In genomic region chr18:24212939-24213338, GRCh38 we compare ENCODE assay signal across 14 cellular contexts.
DNase-seq lines count a peak whose midpoint lies in the region; ATAC-seq and TF ChIP-seq lines count a peak whose summit lies in the region.
"Had no signal": no experiment of that assay in that cellular context is flagged by ENCODE, and none has a peak within 500 bp of the region (broad histone marks: within the 10 kb centered on the region; RNA-seq: fewer than 3 reads in every experiment).

No MANE protein-coding gene starts in this region.

- no peak overlapping the region for H3K9ac ChIP-seq in GM23248
- no peak overlapping the region for H3K9ac ChIP-seq in SK-N-SH

- H3K4me3 ChIP-seq in GM23248: no peak overlapping the region
- H3K4me3 ChIP-seq in SK-N-SH (ENCODE audit: low read depth in 2 of 2, low read length in 1 of 2): no peak overlapping the region
- H3K4me3 ChIP-seq in fibroblast of pulmonary artery (replicated peaks; ENCODE audit: low read depth, low read length): no peak overlapping the region
- no peak overlapping the region for H3K4me3 ChIP-seq in gastrocnemius medialis
- H3K4me3 ChIP-seq: K562 had no signal

- H3K79me2 ChIP-seq in GM23248 (ENCODE audit: insufficient read depth): no peaks in the 10 kb centered on the region
- no peaks in the 10 kb centered on the region for H3K79me2 ChIP-seq in SK-N-SH (ENCODE audit: insufficient read depth)

- H3K27ac ChIP-seq in GM23248: no peak overlapping the region
- H3K27ac ChIP-seq in SK-N-SH (ENCODE audit: low read depth in 2 of 2, low read length in 1 of 2): peak overlapping the region in 1 of 2 experiments; percentile 46; a peak in 3 of 4 replicates
- H3K27ac ChIP-seq in gastrocnemius medialis: peak overlapping the region; percentile 56 to 82 (median 72)

- CTCF ChIA-PET in SK-N-SH (lab: Yijun Ruan, JAX): interaction anchor here (0.7 to 1.1 kb wide), 2 partner anchors 9 to 36 kb away, joined by 3 read pairs; no protein-coding TSS in a partner anchor

- H3K9me3 Mint-ChIP-seq in T-helper 2 cell treated with Interferon-gamma antibody and Interleukin-4, amounts not matched to agents 5 μg/mL and 100 μg/mL, for 36 hours: no peaks in the 10 kb centered on the region

- TF ChIP-seq CTCF in SK-N-SH (IDR thresholded peaks at IDR 0.05) (no peak), fibroblast of pulmonary artery (IDR thresholded peaks at IDR 0.05; ENCODE audit: low read length, missing control alignments) (no peak), gastrocnemius medialis (IDR thresholded peaks at IDR 0.05 in 4 of 5, conservative IDR thresholded peaks at IDR 0.05 in 1 of 5) (no peak)

- in situ Hi-C loops in GM23248 (cut with MboI) (no loop called here), gastrocnemius medialis (cut with MboI; ENCODE audit: low sequenced_read_pairs in 4 of 4) (loop anchor here in 2 of 4 donors (10.0 kb wide), 2 partner anchors 52 to 58 kb away; no protein-coding TSS in a partner anchor)

- H3F3A ChIP-seq in GM23248 (ENCODE audit: insufficient read depth): peaks cover 5% of the 10 kb centered on the region; the same call in 1 of the 2 replicates
- peaks cover 12% of the 10 kb centered on the region for H3F3A ChIP-seq in SK-N-SH (replicated peaks; ENCODE audit: insufficient read depth)

- ATAC-seq in gastrocnemius medialis (peak; percentile 99 to 100), GM18870 (IDR thresholded peaks at IDR 0.05; ENCODE audit: unreplicated experiment) (no peak)
- ATAC-seq: K562, T-helper 17 cell had no signal

- DNase-seq in GM23248 (peak; percentile 77), SK-N-SH (no peak), fibroblast of pulmonary artery (ENCODE audit: low read depth) (peak; percentile 80), gastrocnemius medialis (peak; percentile 43 to 50), RPMI8226 (no peak), occipital lobe (lab: John Stamatoyannopoulos, UW) (no peak)
- DNase-seq in T-helper 2 cell treated with Interferon-gamma antibody and Interleukin-4, amounts not matched to agents 5 μg/mL and 100 μg/mL, for 36 hours (ENCODE audit: low spot score): no peak
- DNase-seq: activated T-cell treated with anti-CD3 and anti-CD28 coated beads, Interleukin-2, amount 50 U/mL, for 48 hours; effector CD4-positive, alpha-beta T cell; NCI-H446 treated with DMSO at 0.1 percent for 48 hours; stimulated activated CD4-positive, alpha-beta T cell treated with anti-CD3 and anti-CD28 coated beads, Interleukin-15, amount 100 ng/mL, for 24 hours; T-helper 17 cell had no signal

- intact Hi-C loops in gastrocnemius medialis (cut with DNase I; ENCODE audit: low total_unique reads): loop anchor here (10.0 kb wide), 1 partner anchor 628 kb away; the partner anchor contains the start of gene NPC1

- peak overlapping the region; percentile 10 for H3K4me2 ChIP-seq in GM23248 (ENCODE audit: unreplicated experiment)
- H3K4me2 ChIP-seq in SK-N-SH: 0 out of 2 replicates have a peak overlapping the region, but pooled peaks have one; percentile 0

- H3K27me3 Mint-ChIP-seq in T-helper 2 cell treated with Interferon-gamma antibody and Interleukin-4, amounts not matched to agents 5 μg/mL and 100 μg/mL, for 36 hours (ENCODE audit: low read depth): peaks cover 11% of the 10 kb centered on the region
- H3K27me3 Mint-ChIP-seq: T-helper 17 cell had no signal

- H2AFZ ChIP-seq in GM23248 (no peak overlapping the region), SK-N-SH (ENCODE audit: low read depth) (no peak overlapping the region)

- H3K36me3 Mint-ChIP-seq in T-helper 2 cell treated with Interferon-gamma antibody and Interleukin-4, amounts not matched to agents 5 μg/mL and 100 μg/mL, for 36 hours (ENCODE audit: low read depth): no peaks in the 10 kb centered on the region

- WGBS in GM23248 (ENCODE audit: low coverage in 1 of 2, low lambda C conversion rate in 2 of 2, missing lambda C conversion rate in 2 of 2), 2 experiments: 51 to 56% methylated on average over 6 of the region's 6 CpGs
- WGBS in SK-N-SH (ENCODE audit: low lambda C conversion rate): 36% methylated on average over 6 of the region's 6 CpGs

- H4K20me1 ChIP-seq in GM23248 (ENCODE audit: insufficient read depth) (no peaks in the 10 kb centered on the region), SK-N-SH (ENCODE audit: insufficient read depth) (no peaks in the 10 kb centered on the region)

- no peaks in the 10 kb centered on the region for H3K4me1 Mint-ChIP-seq in T-helper 2 cell treated with Interferon-gamma antibody and Interleukin-4, amounts not matched to agents 5 μg/mL and 100 μg/mL, for 36 hours (ENCODE audit: low read depth)
- H3K4me1 Mint-ChIP-seq: T-helper 17 cell had no signal

- H3K4me1 ChIP-seq in GM23248 (ENCODE audit: insufficient read depth) (peaks cover 15% of the 10 kb centered on the region), SK-N-SH (ENCODE audit: control insufficient read depth in 1 of 2, insufficient read depth in 2 of 2, low read depth in 1 of 2, low read length in 1 of 2) (peaks cover 0 to 24% of the 10 kb centered on the region in 2 experiments; a peak in 1 of 4 replicates), gastrocnemius medialis (peaks cover 38 to 43% of the 10 kb centered on the region in 2 donors)

- no peak for TF ChIP-seq POLR2A in gastrocnemius medialis (IDR thresholded peaks at IDR 0.05)

- peak in 1 of 2 experiments; percentile 33; a peak in 1 of 4 replicates for TF ChIP-seq EP300 in SK-N-SH (IDR thresholded peaks at IDR 0.05; ENCODE audit: borderline replicate concordance in 1 of 2, low read depth in 1 of 2, low read length in 1 of 2)

- TF ChIP-seq RAD21 in SK-N-SH (IDR thresholded peaks at IDR 0.05; ENCODE audit: low read length): no peak

- POLR2A ChIA-PET in SK-N-SH (lab: Yijun Ruan, JAX): no interaction called here

- H3K9me2 ChIP-seq in GM23248 (ENCODE audit: insufficient read depth) (no peaks in the 10 kb centered on the region), SK-N-SH (no peaks in the 10 kb centered on the region)

- H3K27me3 ChIP-seq in GM23248 (replicated peaks; ENCODE audit: insufficient read depth) (no peaks in the 10 kb centered on the region), SK-N-SH (ENCODE audit: insufficient read depth) (no peaks in the 10 kb centered on the region), gastrocnemius medialis (no peaks in the 10 kb centered on the region)

- H3K27ac Mint-ChIP-seq in T-helper 2 cell treated with Interferon-gamma antibody and Interleukin-4, amounts not matched to agents 5 μg/mL and 100 μg/mL, for 36 hours: no peak overlapping the region
- H3K27ac Mint-ChIP-seq: T-helper 17 cell had no signal

- no peak overlapping the region for H3K4me3 Mint-ChIP-seq in T-helper 2 cell treated with Interferon-gamma antibody and Interleukin-4, amounts not matched to agents 5 μg/mL and 100 μg/mL, for 36 hours
- H3K4me3 Mint-ChIP-seq: T-helper 17 cell had no signal

- H3K36me3 ChIP-seq in GM23248 (ENCODE audit: low read depth) (no peaks in the 10 kb centered on the region), SK-N-SH (replicated peaks in 1 of 2; ENCODE audit: control insufficient read depth in 1 of 2, insufficient read depth in 2 of 2, low read length in 1 of 2) (no peaks in the 10 kb centered on the region), gastrocnemius medialis (no peaks in the 10 kb centered on the region)

- H3K9me3 ChIP-seq in GM23248 (ENCODE audit: low read depth) (no peaks in the 10 kb centered on the region), SK-N-SH (no peaks in the 10 kb centered on the region), gastrocnemius medialis (no peaks in the 10 kb centered on the region)

TF ChIP-seq in SK-N-SH, 30 proteins besides CTCF, POLR2A, EP300 and RAD21 (continues in another document):
- TF ChIP-seq JUND (IDR thresholded peaks at IDR 0.05) (peak; percentile 92), RCOR1 (IDR thresholded peaks at IDR 0.05; ENCODE audit: low read length) (no peak), TCF12 (IDR thresholded peaks at IDR 0.05) (peak; percentile 46; the same call in 1 of the 2 replicates), TEAD4 (IDR thresholded peaks at IDR 0.05; ENCODE audit: borderline replicate concordance, insufficient read depth) (peak; percentile 13; the same call in 1 of the 2 replicates), FOXM1 (IDR thresholded peaks at IDR 0.05; ENCODE audit: low read depth) (no peak), FOSL2 (IDR thresholded peaks at IDR 0.05; ENCODE audit: borderline replicate concordance, low read depth) (peak; percentile 95), RXRA (IDR thresholded peaks at IDR 0.05; ENCODE audit: borderline replicate concordance, low read depth) (peak; percentile 56; the same call in 1 of the 2 replicates), NFIC (IDR thresholded peaks at IDR 0.05; ENCODE audit: borderline replicate concordance) (no peak; the same call in 1 of the 2 replicates)
- TF ChIP-seq, protein P1, sequence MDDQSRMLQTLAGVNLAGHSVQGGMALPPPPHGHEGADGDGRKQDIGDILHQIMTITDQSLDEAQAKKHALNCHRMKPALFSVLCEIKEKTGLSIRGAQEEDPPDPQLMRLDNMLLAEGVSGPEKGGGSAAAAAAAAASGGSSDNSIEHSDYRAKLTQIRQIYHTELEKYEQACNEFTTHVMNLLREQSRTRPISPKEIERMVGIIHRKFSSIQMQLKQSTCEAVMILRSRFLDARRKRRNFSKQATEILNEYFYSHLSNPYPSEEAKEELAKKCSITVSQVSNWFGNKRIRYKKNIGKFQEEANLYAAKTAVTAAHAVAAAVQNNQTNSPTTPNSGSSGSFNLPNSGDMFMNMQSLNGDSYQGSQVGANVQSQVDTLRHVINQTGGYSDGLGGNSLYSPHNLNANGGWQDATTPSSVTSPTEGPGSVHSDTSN (IDR thresholded peaks at IDR 0.05): peak; percentile 33; the same call in 1 of the 2 replicates

Comparison
In these comparisons a context has a peak if more than half of its experiments do, and no peak if none do; other contexts are left out.
1. DNase-seq: peak in GM23248 (single experiment), fibroblast of pulmonary artery (single experiment) and gastrocnemius medialis (2 of 2); none in SK-N-SH (single experiment), RPMI8226 (single experiment), occipital lobe (single experiment) and T-helper 2 cell treated with Interferon-gamma antibody and Interleukin-4, amounts not matched to agents 5 μg/mL and 100 μg/mL, for 36 hours (single experiment).